Comparison of ENCODE assay signal across 3 cellular contexts in the genomic region with DNA sequence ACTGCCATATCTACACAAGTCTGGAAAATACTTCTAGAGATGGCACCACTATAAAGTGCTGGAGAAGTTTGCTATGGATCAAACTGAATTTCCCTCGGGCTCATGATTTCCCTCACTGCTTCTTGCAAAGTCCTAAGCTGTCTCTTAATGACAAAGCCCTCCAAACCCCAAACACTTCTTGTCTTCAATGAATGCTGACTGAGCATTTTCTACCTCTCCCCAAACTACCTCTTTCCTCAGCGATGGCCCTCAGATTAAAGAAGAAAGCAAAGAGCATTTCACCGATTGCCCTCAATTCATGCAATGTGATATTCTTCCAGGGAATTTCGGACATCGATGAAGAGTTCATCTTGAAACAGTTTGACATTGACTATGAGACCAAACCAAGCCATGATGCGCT.
TF ChIP-seq lines count a peak whose summit lies in the region.

No MANE protein-coding gene starts in this region.

TF ChIP-seq in A549, 52 proteins besides CTCF, POLR2A, EP300 and RAD21:
- TF ChIP-seq MAFK (IDR thresholded peaks at IDR 0.05; ENCODE audit: partially characterized antibody) (peak; percentile 92), NPAS2 (CRISPR knock-in tag; IDR thresholded peaks at IDR 0.05; ENCODE audit: borderline replicate concordance) (no peak)

TF ChIP-seq in IMR-90, 13 proteins besides CTCF, POLR2A, EP300 and RAD21:
- TF ChIP-seq MXI1 (IDR thresholded peaks at IDR 0.05; ENCODE audit: borderline replicate concordance, low read depth, low read length) (no peak), MAFK (IDR thresholded peaks at IDR 0.05; ENCODE audit: low read depth, low read length) (peak; percentile 94)
TF ChIP-seq in IMR-90: peak in this region for 1.

TF ChIP-seq in H1, 55 proteins besides CTCF, POLR2A, EP300 and RAD21:
- TF ChIP-seq CBX8 (IDR thresholded peaks at IDR 0.05; ENCODE audit: borderline replicate concordance, low read depth, low read length): no peak
- TF ChIP-seq MAFK (IDR thresholded peaks at IDR 0.05; ENCODE audit: low read depth, low read length): peak; percentile 73
